24 cellular contexts compared by ENCODE assay signal in the genomic region with DNA sequence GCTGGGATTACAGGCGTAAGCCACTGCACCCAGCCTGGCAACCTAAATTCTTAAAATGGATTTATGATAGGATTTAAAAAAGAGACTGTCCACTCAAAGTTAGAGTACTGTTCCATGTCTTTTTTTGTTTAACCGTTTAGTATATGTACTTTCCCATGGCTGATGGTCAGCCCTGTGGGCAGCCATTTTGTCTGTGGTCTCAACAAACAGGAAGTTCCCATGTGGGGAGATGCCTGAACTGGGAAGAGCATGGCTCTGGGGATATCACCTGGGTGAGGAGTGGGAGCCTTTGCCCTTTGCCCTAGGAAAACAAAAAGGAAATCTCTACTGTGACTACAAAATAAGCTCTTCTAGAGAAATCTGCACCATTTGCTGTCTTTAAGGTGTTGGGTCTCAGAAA.
"Had no signal": no experiment of that assay in that cellular context is flagged by ENCODE, and none has a peak within 500 bp of the region (broad histone marks: within the 10 kb centered on the region; RNA-seq: fewer than 3 reads in every experiment).

No MANE protein-coding gene starts in this region.

- H3K4me3 Mint-ChIP-seq: memory B cell; naive B cell; nephron; neural progenitor cell; stimulated activated memory B cell treated with anti-CD40 and anti-IgM and Interleukin-4, amounts not matched to agents 10 μg/mL and 1 μg/mL and 100 μg/mL, for 72 hours had no signal

- H3K36me3 ChIP-seq: neural progenitor cell, prostate gland, right atrium auricular region, sigmoid colon, tibial artery, upper lobe of left lung had no signal

- H2AFZ ChIP-seq: neural progenitor cell had no signal

- H3K4me1 ChIP-seq: neural progenitor cell, prostate gland, right atrium auricular region, sigmoid colon, tibial artery, upper lobe of left lung had no signal

- H3K9me3 ChIP-seq: mucosa of descending colon, prostate gland, right atrium auricular region, sigmoid colon, testis, tibial artery, upper lobe of left lung had no signal

- DNase-seq: dorsolateral prefrontal cortex; effector CD4-positive, alpha-beta T cell; kidney; mucosa of descending colon; naive B cell; nucleus accumbens; sigmoid colon; stimulated activated CD4-positive, alpha-beta T cell treated with anti-CD3 and anti-CD28 coated beads, Interleukin-4, amount 100 ng/mL, for 4 hours; stimulated activated naive CD8-positive, alpha-beta T cell treated with anti-CD3 and anti-CD28 coated beads, Interleukin-15, Interleukin-2, amounts not matched to agents 100 U/mL and 50 U/mL, for 24 hours; substantia nigra; testis; tibial artery; upper lobe of left lung had no signal

- H3K9ac ChIP-seq: neural progenitor cell had no signal

- FAIRE-seq: colon, frontal cortex, kidney, urothelium cell line had no signal

- H3K27me3 ChIP-seq: dorsolateral prefrontal cortex, neural progenitor cell, right atrium auricular region, sigmoid colon, testis, tibial artery, upper lobe of left lung had no signal

- H3K4me3 ChIP-seq: dorsolateral prefrontal cortex, lung, mucosa of descending colon, neural progenitor cell, prostate gland, right atrium auricular region, sigmoid colon, testis, tibial artery, upper lobe of left lung had no signal

- H3K4me2 ChIP-seq: neural progenitor cell had no signal

- H3K27ac Mint-ChIP-seq: memory B cell; naive B cell; nephron; neural progenitor cell; stimulated activated memory B cell treated with anti-CD40 and anti-IgM and Interleukin-4, amounts not matched to agents 10 μg/mL and 1 μg/mL and 100 μg/mL, for 72 hours had no signal

- H3K9me3 Mint-ChIP-seq: stimulated activated memory B cell treated with anti-CD40 and anti-IgM and Interleukin-4, amounts not matched to agents 10 μg/mL and 1 μg/mL and 100 μg/mL, for 72 hours had no signal

- H3K27ac ChIP-seq: dorsolateral prefrontal cortex, neural progenitor cell, prostate gland, right atrium auricular region, sigmoid colon, testis, tibial artery, upper lobe of left lung had no signal

- ATAC-seq: left lobe of liver; mucosa of descending colon; stimulated activated memory B cell treated with anti-CD40 and anti-IgM and Interleukin-4, amounts not matched to agents 10 μg/mL and 1 μg/mL and 100 μg/mL, for 72 hours; stimulated activated naive CD8-positive, alpha-beta T cell treated with anti-CD3 and anti-CD28 coated beads, Interleukin-15, Interleukin-2, amounts not matched to agents 100 U/mL and 50 U/mL, for 24 hours had no signal

- H3K4me1 Mint-ChIP-seq: memory B cell; naive B cell; nephron; neural progenitor cell; stimulated activated memory B cell treated with anti-CD40 and anti-IgM and Interleukin-4, amounts not matched to agents 10 μg/mL and 1 μg/mL and 100 μg/mL, for 72 hours had no signal

- H3K36me3 Mint-ChIP-seq: memory B cell; naive B cell; neural progenitor cell; stimulated activated memory B cell treated with anti-CD40 and anti-IgM and Interleukin-4, amounts not matched to agents 10 μg/mL and 1 μg/mL and 100 μg/mL, for 72 hours had no signal
